ENCODE assay signal across 26 cellular contexts in the genomic region with DNA sequence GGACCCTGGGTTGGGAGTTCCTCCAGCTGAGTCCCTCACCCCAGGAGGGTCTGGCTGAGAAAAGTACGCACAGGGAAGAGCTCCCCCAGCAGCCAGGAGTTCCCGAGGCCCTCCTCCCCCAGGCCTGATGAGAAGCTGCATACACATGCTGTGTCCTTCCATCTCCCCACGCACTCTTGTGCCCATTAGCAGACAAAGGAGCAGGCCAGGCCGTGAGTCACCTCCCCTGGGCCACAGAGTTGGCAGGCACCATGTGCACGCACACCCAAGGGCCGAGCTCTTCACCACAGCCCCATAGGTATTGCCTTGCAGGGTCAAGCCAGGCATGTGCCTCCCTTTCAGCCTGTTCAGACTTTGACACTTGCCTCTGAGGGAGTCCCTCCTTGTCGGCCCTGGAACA. TPM values are rescaled to one million over a fixed set of nuclear protein-coding genes. Genes with fewer than 3 reads are reported as not detected.
DNase-seq lines count a peak whose midpoint lies in the region; ATAC-seq, FAIRE-seq and TF ChIP-seq lines count a peak whose summit lies in the region.
"Had no signal": no experiment of that assay in that cellular context is flagged by ENCODE, and none has a peak within 500 bp of the region (broad histone marks: within the 10 kb centered on the region; RNA-seq: fewer than 3 reads in every experiment).

No MANE protein-coding gene starts in this region.

- no peaks in the 10 kb centered on the region for H3K9me3 ChIP-seq in MG63
- no peaks in the 10 kb centered on the region for H3K9me3 ChIP-seq in keratinocyte (ENCODE audit: control insufficient read depth, low read depth, low read length)
- H3K9me3 ChIP-seq: A549, tibial nerve had no signal

- H3K27ac ChIP-seq in ACC112 (ENCODE audit: low read depth, low read length): peak overlapping the region; percentile 77
- H3K27ac ChIP-seq in keratinocyte (ENCODE audit: control insufficient read depth, insufficient read depth, low read length): no peak overlapping the region
- H3K27ac ChIP-seq: A549, neural progenitor cell, tibial nerve, VCaP had no signal

- no peak overlapping the region for H3K4me3 Mint-ChIP-seq in endothelial cell (ENCODE audit: unreplicated experiment)
- H3K4me3 Mint-ChIP-seq: activated CD4-positive, alpha-beta memory T cell treated with anti-CD3 and anti-CD28 coated beads, Interleukin-2, amount 10 ng/mL, durations not matched to agents 7 days and 5 days; mesothelial cell of epicardium; neural progenitor cell; stimulated activated naive B cell treated with anti-CD40 and anti-IgM and Interleukin-4, amounts not matched to agents 10 μg/mL and 1 μg/mL and 100 μg/mL, for 72 hours had no signal

- dilution Hi-C loops in keratinocyte (cut with MboI; ENCODE audit: extremely low pct_ligation_motif_present, low sequenced_read_pairs): no loop called here

- H3K4me3 ChIP-seq in ACC112 (ENCODE audit: low read depth, low read length): no peak overlapping the region
- no peak overlapping the region for H3K4me3 ChIP-seq in MG63
- H3K4me3 ChIP-seq in cardiac fibroblast (replicated peaks in 1 of 2; ENCODE audit: low read depth in 2 of 2, low read length in 2 of 2): no peak overlapping the region
- H3K4me3 ChIP-seq in keratinocyte (ENCODE audit: control insufficient read depth in 2 of 3, extremely low read depth in 1 of 3, insufficient read depth in 2 of 3, low read depth in 1 of 3, low read length in 3 of 3): no peak overlapping the region
- H3K4me3 ChIP-seq: A549, neural progenitor cell, tibial nerve had no signal

- H3K36me3 Mint-ChIP-seq in endothelial cell (ENCODE audit: low read depth, unreplicated experiment): peaks cover 24% of the 10 kb centered on the region

- peaks cover 6% of the 10 kb centered on the region for H3K27me3 Mint-ChIP-seq in endothelial cell (ENCODE audit: unreplicated experiment)
- H3K27me3 Mint-ChIP-seq: activated CD4-positive, alpha-beta memory T cell treated with anti-CD3 and anti-CD28 coated beads, Interleukin-2, amount 10 ng/mL, durations not matched to agents 7 days and 5 days; stimulated activated naive B cell treated with anti-CD40 and anti-IgM and Interleukin-4, amounts not matched to agents 10 μg/mL and 1 μg/mL and 100 μg/mL, for 72 hours had no signal

- no peaks in the 10 kb centered on the region for H3K9me3 Mint-ChIP-seq in endothelial cell (ENCODE audit: unreplicated experiment)
- H3K9me3 Mint-ChIP-seq: activated CD4-positive, alpha-beta memory T cell treated with anti-CD3 and anti-CD28 coated beads, Interleukin-2, amount 10 ng/mL, durations not matched to agents 7 days and 5 days; activated naive CD4-positive, alpha-beta T cell treated with anti-CD3 and anti-CD28 coated beads, Interleukin-2, amount 50 U/mL, for 72 hours; mesothelial cell of epicardium; neural progenitor cell; stimulated activated naive B cell treated with anti-CD40 and anti-IgM and Interleukin-4, amounts not matched to agents 10 μg/mL and 1 μg/mL and 100 μg/mL, for 72 hours had no signal

- peaks cover 7% of the 10 kb centered on the region for H3K9me1 ChIP-seq in keratinocyte (ENCODE audit: control insufficient read depth, extremely low read depth, insufficient read depth, low read length)

- peak; percentile 86 for DNase-seq in MG63
- peak; percentile 33 to 83 for DNase-seq in cardiac fibroblast (ENCODE audit: low read depth in 2 of 2)
- no peak for DNase-seq in keratinocyte (ENCODE audit: low read depth, low spot score)
- no peak for DNase-seq in activated CD4-positive, alpha-beta T cell treated with anti-CD3 and anti-CD28 coated beads for 4 hours
- no peak for DNase-seq in endothelial cell (ENCODE audit: low spot score)
- DNase-seq: activated CD4-positive, alpha-beta memory T cell treated with anti-CD3 and anti-CD28 coated beads, Interleukin-2, amount 10 ng/mL, durations not matched to agents 7 days and 5 days; activated T-cell treated with anti-CD3 and anti-CD28 coated beads, Interleukin-2, amount 50 U/mL, for 1 hour; DMS79; erythroblast; left colon; NCI-H2029 treated with DMSO at 0.1 percent for 48 hours; NCI-H446 treated with DMSO at 0.1 percent for 48 hours; NK-92 treated with Interleukin-12 subunit alpha and Interleukin-12 subunit beta, amount 100 ng/mL, for 24 hours; stimulated activated CD4-positive, alpha-beta T cell treated with anti-CD3 and anti-CD28 coated beads, Interleukin-15, amount 100 ng/mL, for 24 hours; stimulated activated naive B cell treated with anti-CD40 and anti-IgM and Interleukin-4, amounts not matched to agents 10 μg/mL and 1 μg/mL and 100 μg/mL, for 72 hours; SW 1271 had no signal

- H3K27ac Mint-ChIP-seq in endothelial cell (ENCODE audit: unreplicated experiment): no peak overlapping the region
- H3K27ac Mint-ChIP-seq: activated CD4-positive, alpha-beta memory T cell treated with anti-CD3 and anti-CD28 coated beads, Interleukin-2, amount 10 ng/mL, durations not matched to agents 7 days and 5 days; mesothelial cell of epicardium; neural progenitor cell; stimulated activated naive B cell treated with anti-CD40 and anti-IgM and Interleukin-4, amounts not matched to agents 10 μg/mL and 1 μg/mL and 100 μg/mL, for 72 hours had no signal

- TF ChIP-seq CTCF in cardiac fibroblast (IDR thresholded peaks at IDR 0.05; ENCODE audit: low read depth, low read length): no peak
- TF ChIP-seq CTCF in keratinocyte (optimal IDR thresholded peaks at IDR 0.05 in 1 of 3, IDR thresholded peaks at IDR 0.05 in 1 of 3, conservative IDR thresholded peaks at IDR 0.05 in 1 of 3; ENCODE audit: extremely low read depth in 1 of 3, insufficient read depth in 2 of 3, low read length in 3 of 3): no peak
- TF ChIP-seq CTCF in endothelial cell (IDR thresholded peaks at IDR 0.05; ENCODE audit: unreplicated experiment): no peak

- H3K4me1 Mint-ChIP-seq in endothelial cell (ENCODE audit: unreplicated experiment): no peaks in the 10 kb centered on the region
- H3K4me1 Mint-ChIP-seq: activated CD4-positive, alpha-beta memory T cell treated with anti-CD3 and anti-CD28 coated beads, Interleukin-2, amount 10 ng/mL, durations not matched to agents 7 days and 5 days; mesothelial cell of epicardium; neural progenitor cell had no signal

- peaks cover 5% of the 10 kb centered on the region for H4K20me1 ChIP-seq in keratinocyte (ENCODE audit: control insufficient read depth, extremely low read depth, insufficient read depth, low read length)

- H3K27me3 ChIP-seq in ACC112 (ENCODE audit: insufficient read depth, low read length) (no peaks in the 10 kb centered on the region), MG63 (no peaks in the 10 kb centered on the region), keratinocyte (ENCODE audit: control insufficient read depth, extremely low read depth, insufficient read depth, low read length) (no peaks in the 10 kb centered on the region)
- H3K27me3 ChIP-seq: neural progenitor cell, tibial nerve had no signal

- peak; percentile 59 for FAIRE-seq in keratinocyte (lab: Jason Lieb, UNC)
- FAIRE-seq: A549, bronchial epithelial cell had no signal

- H3K4me1 ChIP-seq in ACC112 (ENCODE audit: control insufficient read depth, insufficient read depth, low read length, unreplicated experiment): peaks cover 14% of the 10 kb centered on the region
- peaks cover 39% of the 10 kb centered on the region for H3K4me1 ChIP-seq in keratinocyte (ENCODE audit: control insufficient read depth, extremely low read depth, insufficient read depth, low read length)
- H3K4me1 ChIP-seq: A549, neural progenitor cell, tibial nerve had no signal

- no peak overlapping the region for H2AFZ ChIP-seq in ACC112 (ENCODE audit: low read length, unreplicated experiment)
- no peak overlapping the region for H2AFZ ChIP-seq in keratinocyte (ENCODE audit: control insufficient read depth, low read length)
- H2AFZ ChIP-seq: neural progenitor cell had no signal

- ATAC-seq in GM19328 (IDR thresholded peaks at IDR 0.05; ENCODE audit: unreplicated experiment) (no peak), HG03135 (IDR thresholded peaks at IDR 0.05; ENCODE audit: unreplicated experiment) (no peak)
- ATAC-seq: A549; activated naive CD4-positive, alpha-beta T cell treated with anti-CD3 and anti-CD28 coated beads, Interleukin-2, amount 50 U/mL, for 72 hours; left colon; stimulated activated naive B cell treated with anti-CD40 and anti-IgM and Interleukin-4, amounts not matched to agents 10 μg/mL and 1 μg/mL and 100 μg/mL, for 72 hours had no signal

- no peak overlapping the region for H3K9ac ChIP-seq in keratinocyte (ENCODE audit: control insufficient read depth, extremely low read depth, insufficient read depth, low read length)
- H3K9ac ChIP-seq: neural progenitor cell had no signal

- H3K4me2 ChIP-seq in keratinocyte (ENCODE audit: control insufficient read depth, extremely low read depth, insufficient read depth, low read depth, low read length): no peak overlapping the region
- H3K4me2 ChIP-seq: A549, neural progenitor cell had no signal

- no peaks in the 10 kb centered on the region for H3K36me3 ChIP-seq in ACC112 (ENCODE audit: insufficient read depth, low read length)
- H3K36me3 ChIP-seq in MG63: peaks cover 99% of the 10 kb centered on the region
- H3K36me3 ChIP-seq in keratinocyte (ENCODE audit: control insufficient read depth in 2 of 2, extremely low read depth in 1 of 2, insufficient read depth in 2 of 2, low read length in 2 of 2): peaks cover 25 to 37% of the 10 kb centered on the region in 2 experiments

- H3K79me2 ChIP-seq in ACC112 (ENCODE audit: control insufficient read depth, insufficient read depth, low read length, unreplicated experiment) (no peaks in the 10 kb centered on the region), keratinocyte (ENCODE audit: control insufficient read depth, insufficient read depth, low read length) (peaks cover 13% of the 10 kb centered on the region)

RNA-seq across cellular contexts. Expression of a gene that starts 17.5 kb away (rescaled TPM):
- total RNA-seq in MG63 (2014; rRNA removed; shearing (Covaris generic); ENCODE audit: low replicate concordance): 19.6 and 32.9 TPM in 2 replicates
- polyA plus RNA-seq in keratinocyte: 9.7 to 18.8 TPM (median 10.3 TPM) in 3 replicates
- 5.0 TPM for polyA plus RNA-seq in keratinocyte (2011; ENCODE audit: low read depth)
- 7.6 and 9.8 TPM in 2 replicates for polyA plus RNA-seq in keratinocyte (2011; cell fraction: cytosol; rRNA removed)
- polyA plus RNA-seq in keratinocyte (2011; cell fraction: nucleus; rRNA removed): 36.0 and 48.6 TPM in 2 replicates
- 13.9 and 16.2 TPM in 2 replicates for polyA plus RNA-seq in keratinocyte (2012; ENCODE audit: low replicate concordance)
- 39.8 to 89.3 TPM (median 49.6 TPM) in 3 replicates for polyA minus RNA-seq in keratinocyte
- polyA minus RNA-seq in keratinocyte (2011; cell fraction: cytosol; rRNA and poly(A)+ RNA removed): 25.5 TPM
- 42.6 and 43.3 TPM in 2 replicates for polyA minus RNA-seq in keratinocyte (2011; cell fraction: nucleus; rRNA and poly(A)+ RNA removed)
- total RNA-seq in endothelial cell (ENCODE audit: unreplicated experiment): 49.3 TPM

RNA-seq across cellular contexts. Expression of a gene that starts 17.8 kb away (rescaled TPM):
- 28.9 and 57.0 TPM in 2 replicates for total RNA-seq in MG63 (2014; rRNA removed; shearing (Covaris generic); ENCODE audit: low replicate concordance)
- 23.3 to 37.4 TPM (median 28.6 TPM) in 3 replicates for polyA plus RNA-seq in keratinocyte
- 31.8 TPM for polyA plus RNA-seq in keratinocyte (2011; ENCODE audit: low read depth)
- polyA plus RNA-seq in keratinocyte (2011; cell fraction: cytosol; rRNA removed): 10.3 and 22.4 TPM in 2 replicates
- 53.5 and 53.8 TPM in 2 replicates for polyA plus RNA-seq in keratinocyte (2011; cell fraction: nucleus; rRNA removed)
- 23.3 and 37.7 TPM in 2 replicates for polyA plus RNA-seq in keratinocyte (2012; ENCODE audit: low replicate concordance)
- polyA minus RNA-seq in keratinocyte: 17.9 to 26.9 TPM (median 21.9 TPM) in 3 replicates
- polyA minus RNA-seq in keratinocyte (2011; cell fraction: cytosol; rRNA and poly(A)+ RNA removed): 29.0 TPM
- polyA minus RNA-seq in keratinocyte (2011; cell fraction: nucleus; rRNA and poly(A)+ RNA removed): 29.5 and 31.4 TPM in 2 replicates
- 73.2 TPM for total RNA-seq in endothelial cell (ENCODE audit: unreplicated experiment)

Comparison
In these comparisons a context has a peak if more than half of its experiments do, and no peak if none do; other contexts are left out.
1. DNase-seq: peak in MG63 (single experiment) and cardiac fibroblast (2 of 2); none in keratinocyte (single experiment), activated CD4-positive, alpha-beta T cell treated with anti-CD3 and anti-CD28 coated beads for 4 hours (0 of 2) and endothelial cell (single experiment).